29 cellular contexts compared by ENCODE assay signal in the genomic region with DNA sequence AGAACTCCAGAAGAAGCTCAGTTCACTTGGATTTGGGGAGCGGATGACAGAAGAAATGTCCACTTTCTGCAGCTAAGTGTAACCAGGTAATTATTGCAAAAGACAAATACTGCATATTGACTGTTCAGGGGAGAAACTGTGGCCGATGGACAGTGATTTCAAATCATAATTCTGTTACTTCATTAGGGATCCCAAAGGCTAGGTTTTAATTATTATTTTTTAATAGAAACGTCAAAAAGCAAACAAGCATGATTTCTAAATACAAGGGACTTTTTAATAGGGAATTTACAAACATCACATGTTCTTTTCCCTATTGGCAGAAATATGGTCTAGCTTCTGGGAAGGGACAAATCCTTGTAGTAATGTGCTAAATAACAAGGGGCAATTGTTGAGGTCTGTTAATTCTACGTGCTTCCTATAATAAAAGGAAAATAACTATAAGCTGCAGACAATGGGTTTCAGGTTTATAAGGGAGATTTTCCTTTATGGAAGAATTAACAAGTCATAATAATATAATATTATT. TPM values are rescaled to one million over a fixed set of nuclear protein-coding genes. Genes with fewer than 3 reads are reported as not detected.
DNase-seq lines count a peak whose midpoint lies in the region; ATAC-seq, FAIRE-seq and TF ChIP-seq lines count a peak whose summit lies in the region.
"Had no signal": no experiment of that assay in that cellular context is flagged by ENCODE, and none has a peak within 500 bp of the region (broad histone marks: within the 10 kb centered on the region; RNA-seq: fewer than 3 reads in every experiment).

No MANE protein-coding gene starts in this region.

- no peaks in the 10 kb centered on the region for H3K27me3 Mint-ChIP-seq in stimulated activated memory B cell treated with anti-CD40 and anti-IgM and Interleukin-4, amounts not matched to agents 10 μg/mL and 1 μg/mL and 100 μg/mL, for 72 hours
- H3K27me3 Mint-ChIP-seq: activated CD4-positive, alpha-beta memory T cell treated with anti-CD3 and anti-CD28 coated beads, Interleukin-2, amount 10 ng/mL, durations not matched to agents 7 days and 5 days; stimulated activated naive CD8-positive, alpha-beta T cell treated with anti-CD3 and anti-CD28 coated beads, Interleukin-15, Interleukin-2, amounts not matched to agents 100 ng/mL and 50 ng/mL, for 24 hours had no signal

- H3K27me3 ChIP-seq in GM12878 (replicated peaks in 1 of 2; ENCODE audit: control insufficient read depth in 2 of 2, insufficient read depth in 2 of 2, low read length in 1 of 2) (no peaks in the 10 kb centered on the region), liver (ENCODE audit: control insufficient read depth in 4 of 4, insufficient read depth in 4 of 4, low read length in 3 of 4) (no peaks in the 10 kb centered on the region)
- H3K27me3 ChIP-seq: foreskin keratinocyte, left lung, right atrium auricular region, tibial nerve had no signal

- peaks cover 3% of the 10 kb centered on the region for H3K9me3 Mint-ChIP-seq in stimulated activated memory B cell treated with anti-CD40 and anti-IgM and Interleukin-4, amounts not matched to agents 10 μg/mL and 1 μg/mL and 100 μg/mL, for 72 hours
- H3K9me3 Mint-ChIP-seq: activated CD4-positive, alpha-beta memory T cell treated with anti-CD3 and anti-CD28 coated beads, Interleukin-2, amount 10 ng/mL, durations not matched to agents 7 days and 5 days; activated naive CD4-positive, alpha-beta T cell treated with anti-CD3 and anti-CD28 coated beads, Interleukin-2, amount 50 U/mL, for 72 hours; immature natural killer cell; natural killer cell; stimulated activated naive CD8-positive, alpha-beta T cell treated with anti-CD3 and anti-CD28 coated beads, Interleukin-15, Interleukin-2, amounts not matched to agents 100 ng/mL and 50 ng/mL, for 24 hours; T-helper 1 cell treated with Interleukin-12 subunit alpha and Interleukin-12 subunit beta and Interleukin-4 antibody, amounts not matched to agents 30 μg/mL and 1 μg/mL, for 36 hours had no signal

- no peak for ATAC-seq in GM12878
- ATAC-seq in stimulated activated memory B cell treated with anti-CD40 and anti-IgM and Interleukin-4, amounts not matched to agents 10 μg/mL and 1 μg/mL and 100 μg/mL, for 72 hours = no peak
- ATAC-seq: activated CD4-positive, CD25-positive, alpha-beta regulatory T cell treated with anti-CD3 and anti-CD28 coated beads, Interleukin-2, amount 50 U/mL, for 24 hours; activated naive CD4-positive, alpha-beta T cell treated with anti-CD3 and anti-CD28 coated beads, Interleukin-2, amount 50 U/mL, for 72 hours; foreskin keratinocyte; left lung; natural killer cell had no signal

- intact Hi-C loops in GM12878 (cut with micrococcal nuclease; ENCODE audit: unreplicated experiment) = no loop called here
- intact Hi-C loops in posterior vena cava (cut with DNase I) = no loop called here

- TF ChIP-seq CTCF in GM12878 (IDR thresholded peaks at IDR 0.05 in 2 of 3, conservative IDR thresholded peaks at IDR 0.05 in 1 of 3; ENCODE audit: control insufficient read depth in 2 of 3, extremely low read depth in 1 of 3, insufficient read depth in 1 of 3, low read depth in 3 of 3, low read length in 3 of 3) = no peak
- TF ChIP-seq CTCF in liver (IDR thresholded peaks at IDR 0.05; ENCODE audit: low read depth, low read length, missing input control) = no peak

- RAD21 ChIA-PET in GM12878 (lab: Charles Lee; ENCODE audit: unreplicated experiment) = interaction anchor here (0.9 to 8.6 kb wide), 5 partner anchors 10 to 87 kb away, joined by 3 to 107 read pairs (median 4); partner anchors contain the start of gene DIPK1A

- SMC1A ChIA-PET in GM12878 (lab: Charles Lee; ENCODE audit: uncharacterized antibody, unreplicated experiment) = interaction anchor here (0.6 to 10.2 kb wide), 11 partner anchors 11 to 554 kb away, joined by 3 to 154 read pairs (median 5); partner anchors contain the start of genes DIPK1A and MTF2

- in situ Hi-C loops in GM12878 (cut with MboI) = no loop called here

- H3K36me3 ChIP-seq in GM12878 (ENCODE audit: control insufficient read depth in 2 of 2, insufficient read depth in 2 of 2, low read length in 1 of 2) (no peaks in the 10 kb centered on the region), liver (ENCODE audit: control insufficient read depth in 4 of 4, insufficient read depth in 3 of 4, low read depth in 1 of 4, low read length in 3 of 4) (no peaks in the 10 kb centered on the region)
- H3K36me3 ChIP-seq: left lung, right atrium auricular region, tibial nerve had no signal

- H2AFZ ChIP-seq in GM12878 (ENCODE audit: control insufficient read depth, low read depth, low read length) = no peak overlapping the region

- TF ChIP-seq EP300 in GM12878 (IDR thresholded peaks at IDR 0.05; ENCODE audit: borderline replicate concordance in 1 of 2, control insufficient read depth in 1 of 2, low read depth in 2 of 2, low read length in 2 of 2) = no peak

- H3K36me3 Mint-ChIP-seq in stimulated activated memory B cell treated with anti-CD40 and anti-IgM and Interleukin-4, amounts not matched to agents 10 μg/mL and 1 μg/mL and 100 μg/mL, for 72 hours = peaks cover 30% of the 10 kb centered on the region
- H3K36me3 Mint-ChIP-seq: activated naive CD4-positive, alpha-beta T cell treated with anti-CD3 and anti-CD28 coated beads, Interleukin-2, amount 50 U/mL, for 72 hours; immature natural killer cell; natural killer cell had no signal

- H3K27ac Mint-ChIP-seq in stimulated activated memory B cell treated with anti-CD40 and anti-IgM and Interleukin-4, amounts not matched to agents 10 μg/mL and 1 μg/mL and 100 μg/mL, for 72 hours = peak overlapping the region; percentile 62
- H3K27ac Mint-ChIP-seq: activated CD4-positive, alpha-beta memory T cell treated with anti-CD3 and anti-CD28 coated beads, Interleukin-2, amount 10 ng/mL, durations not matched to agents 7 days and 5 days; activated naive CD4-positive, alpha-beta T cell treated with anti-CD3 and anti-CD28 coated beads, Interleukin-2, amount 50 U/mL, for 72 hours; T-helper 1 cell treated with Interleukin-12 subunit alpha and Interleukin-12 subunit beta and Interleukin-4 antibody, amounts not matched to agents 30 μg/mL and 1 μg/mL, for 36 hours had no signal

- POLR2A ChIA-PET in GM12878 (lab: Charles Lee) = interaction anchor here (0.6 to 4.7 kb wide), 5 partner anchors 10 to 84 kb away, joined by 3 to 43 read pairs (median 4); no protein-coding TSS in a partner anchor

- no peak for DNase-seq in GM12892 (ENCODE audit: insufficient read length)
- no peak for DNase-seq in GM12878 (ENCODE audit: low read depth, low spot score)
- no peak for DNase-seq in activated effector memory CD4-positive, alpha-beta T cell treated with Interleukin-2 at 50 U/mL for 16 hours
- DNase-seq in posterior vena cava (ENCODE audit: low spot score) = no peak
- no peak for DNase-seq in SHP77 treated with DMSO at 0.1 percent for 48 hours (lab: John Stamatoyannopoulos, UW)
- DNase-seq: activated CD4-positive, alpha-beta memory T cell treated with anti-CD3 and anti-CD28 coated beads, Interleukin-2, amount 10 ng/mL, durations not matched to agents 7 days and 5 days; activated CD8-positive, alpha-beta memory T cell treated with anti-CD3 and anti-CD28 coated beads, Interleukin-2, amount 50 U/mL, for 48 hours; foreskin keratinocyte; HCEC 1CT; immature natural killer cell; KG1; left lung; natural killer cell; NCI-H1417 treated with DMSO at 0.1 percent for 48 hours; NCI-H2081 treated with DMSO at 0.1 percent for 48 hours; NCI-H226; NCI-H748 treated with DMSO at 0.1 percent for 48 hours had no signal

- CTCF ChIA-PET in GM12878 (lab: Yijun Ruan, JAX) = interaction anchor here (0.7 to 4.0 kb wide), 10 partner anchors 9 to 88 kb away, joined by 3 to 17 read pairs (median 3); partner anchors contain the start of gene DIPK1A

- BruUV-seq in GM12878 (replicated peaks; lab: Mats Ljungman, UMichigan) = no TSS peak

- H3K4me3 ChIP-seq in GM12878 (no peak overlapping the region), liver (ENCODE audit: low read depth in 1 of 3, low read length in 3 of 3) (no peak overlapping the region)
- H3K4me3 ChIP-seq: coronary artery, left lung, right atrium auricular region, tibial nerve had no signal

- peaks cover 65% of the 10 kb centered on the region for H3K79me2 ChIP-seq in GM12878 (ENCODE audit: control insufficient read depth, insufficient read depth, low read length)

- H3K4me3 Mint-ChIP-seq in stimulated activated memory B cell treated with anti-CD40 and anti-IgM and Interleukin-4, amounts not matched to agents 10 μg/mL and 1 μg/mL and 100 μg/mL, for 72 hours = no peak overlapping the region
- H3K4me3 Mint-ChIP-seq: activated CD4-positive, alpha-beta memory T cell treated with anti-CD3 and anti-CD28 coated beads, Interleukin-2, amount 10 ng/mL, durations not matched to agents 7 days and 5 days; immature natural killer cell; natural killer cell; stimulated activated naive CD8-positive, alpha-beta T cell treated with anti-CD3 and anti-CD28 coated beads, Interleukin-15, Interleukin-2, amounts not matched to agents 100 ng/mL and 50 ng/mL, for 24 hours; T-helper 1 cell treated with Interleukin-12 subunit alpha and Interleukin-12 subunit beta and Interleukin-4 antibody, amounts not matched to agents 30 μg/mL and 1 μg/mL, for 36 hours had no signal

- peak; percentile 36 for FAIRE-seq in GM12892 (lab: Jason Lieb, UNC)
- no peak for FAIRE-seq in GM12878 (lab: Jason Lieb, UNC)
- FAIRE-seq: bronchial epithelial cell, TTC549 had no signal

- H3K27ac ChIP-seq in GM12878 (ENCODE audit: control insufficient read depth, insufficient read depth) (no peak overlapping the region), liver (ENCODE audit: low read depth in 1 of 2, low read length in 2 of 2) (no peak overlapping the region)
- H3K27ac ChIP-seq: foreskin keratinocyte, left lung, RWPE1, tibial nerve had no signal

- H3K4me1 ChIP-seq in GM12878 (ENCODE audit: control insufficient read depth, insufficient read depth, low read length) (peaks cover 35% of the 10 kb centered on the region), liver (ENCODE audit: control insufficient read depth in 4 of 4, insufficient read depth in 4 of 4, low read length in 3 of 4) (peaks cover 10 to 39% (median 19%) of the 10 kb centered on the region in 4 donors)

- H3K9me3 ChIP-seq in GM12878 (replicated peaks; ENCODE audit: control insufficient read depth, insufficient read depth, low read length) = no peaks in the 10 kb centered on the region
- no peaks in the 10 kb centered on the region for H3K9me3 ChIP-seq in liver (ENCODE audit: control insufficient read depth in 4 of 4, low read length in 3 of 4)
- H3K9me3 ChIP-seq: left lung, right atrium auricular region, tibial nerve had no signal

- TF ChIP-seq RAD21 in GM12878 (IDR thresholded peaks at IDR 0.05; ENCODE audit: insufficient read depth, low read depth, low read length) = no peak
- TF ChIP-seq RAD21 in liver (IDR thresholded peaks at IDR 0.05) = no peak

- H4K20me1 ChIP-seq in GM12878 (ENCODE audit: control insufficient read depth, insufficient read depth) = no peaks in the 10 kb centered on the region

- WGBS in GM12878 (ENCODE audit: insufficient coverage, insufficient replicate concordance, low lambda C conversion rate, missing lambda C conversion rate) = 95% methylated on average over 4 of the region's 4 CpGs
- WGBS in liver = 38% methylated on average over 4 of the region's 4 CpGs

- TF ChIP-seq POLR2A in GM12892 (IDR thresholded peaks at IDR 0.05; ENCODE audit: low read depth, low read length) (no peak), GM12878 (IDR thresholded peaks at IDR 0.05; ENCODE audit: low read depth, low read length) (no peak)

- H3K9ac ChIP-seq in GM12878 (ENCODE audit: control insufficient read depth, insufficient read depth, low read length) = no peak overlapping the region
- no peak overlapping the region for H3K9ac ChIP-seq in liver (ENCODE audit: low read depth in 1 of 2, low read length in 2 of 2)

- H3K4me2 ChIP-seq in GM12878 (ENCODE audit: control insufficient read depth, insufficient read depth) = peak overlapping the region; percentile 19

- peaks cover 64% of the 10 kb centered on the region for H3K4me1 Mint-ChIP-seq in stimulated activated memory B cell treated with anti-CD40 and anti-IgM and Interleukin-4, amounts not matched to agents 10 μg/mL and 1 μg/mL and 100 μg/mL, for 72 hours

RNA-seq across cellular contexts. Expression of gene DIPK1A, which starts 15.5 kb away (rescaled TPM):
- polyA plus RNA-seq in GM12892 (2012; ENCODE audit: missing spikeins) = 6.1 TPM
- total RNA-seq in GM12878 (2013; cell fraction: nucleolus; rRNA removed) = 12.9 and 13.3 TPM in 2 replicates
- total RNA-seq in GM12878 (2014; rRNA removed) = 6.6 and 7.0 TPM in 2 replicates
- 8.4 and 9.4 TPM in 2 replicates for total RNA-seq in GM12878 (2014; rRNA removed; fragmentation: Illumina TruSeq; extraction: Trizol)
- total RNA-seq in GM12878 (2021) = 8.1 and 9.3 TPM in 2 replicates
- polyA plus RNA-seq in GM12878 (2011; ENCODE audit: low read depth) = 2.7 TPM
- polyA plus RNA-seq in GM12878 (2011; rRNA removed) = 12.0 and 19.7 TPM in 2 replicates
- polyA plus RNA-seq in GM12878 (2011; cell fraction: cytosol; rRNA removed) = 3.9 and 5.0 TPM in 2 replicates
- polyA plus RNA-seq in GM12878 (2011; cell fraction: nucleus; rRNA removed) = 4.3 and 4.5 TPM in 2 replicates
- polyA plus RNA-seq in GM12878 (2012) = 6.6 and 8.6 TPM in 2 replicates
- polyA plus RNA-seq in GM12878 (2014; fragmentation: Illumina TruSeq; extraction: Trizol) = 12.5 and 16.9 TPM in 2 replicates
- polyA plus RNA-seq in GM12878 (2014; fragmentation: Nextera tagmentation; extraction: Ambion mirVana) = 1 to 10 TPM; 9.5 to 9.9 TPM
- 4.9 and 5.1 TPM in 2 replicates for polyA plus RNA-seq in GM12878 (2014; rRNA removed)
- 10 to 100 TPM; 14.6 to 15.0 TPM for polyA plus RNA-seq in GM12878 (2016; fragmentation: Nextera tagmentation; extraction: Ambion mirVana)
- 8.9 and 12.4 TPM in 2 replicates for polyA minus RNA-seq in GM12878 (2011; rRNA and poly(A)+ RNA removed)
- polyA minus RNA-seq in GM12878 (2011; cell fraction: cytosol; rRNA and poly(A)+ RNA removed) = 2.9 and 3.7 TPM in 2 replicates
- 3.4 and 3.7 TPM in 2 replicates for polyA minus RNA-seq in GM12878 (2011; cell fraction: nucleus; rRNA and poly(A)+ RNA removed)
- 10 to 100 TPM in 1 of 2 donors, 1 to 10 TPM in 1; 7.9 to 11.6 TPM for total RNA-seq in liver
- polyA plus RNA-seq in liver = 10 to 100 TPM in 1 of 2 donors, 1 to 10 TPM in 1; 9.9 to 10.4 TPM
- total RNA-seq in posterior vena cava = 10 to 100 TPM; 18.6 to 25.9 TPM
